Comparison of ENCODE assay signal across 18 cellular contexts in genomic region chr4:48137766-48138349, GRCh38. TPM values are rescaled to one million over a fixed set of nuclear protein-coding genes. Genes with fewer than 3 reads are reported as not detected.
DNase-seq lines count a peak whose midpoint lies in the region; ATAC-seq lines count a peak whose summit lies in the region.
"Had no signal": no experiment of that assay in that cellular context is flagged by ENCODE, and none has a peak within 500 bp of the region (broad histone marks: within the 10 kb centered on the region; RNA-seq: fewer than 3 reads in every experiment).

No MANE protein-coding gene starts in this region.

- H3K4me1 Mint-ChIP-seq in activated T-cell treated with anti-CD3 and anti-CD28 coated beads, Interleukin-2, amount 50 U/mL, for 4 hours (ENCODE audit: low read depth), result peaks cover 74% of the 10 kb centered on the region
- peaks cover 63% of the 10 kb centered on the region for H3K4me1 Mint-ChIP-seq in T-helper 2 cell treated with Interferon-gamma antibody and Interleukin-4, amounts not matched to agents 5 μg/mL and 100 μg/mL, for 36 hours (ENCODE audit: low read depth)
- peaks cover 73% of the 10 kb centered on the region for H3K4me1 Mint-ChIP-seq in stimulated activated naive CD8-positive, alpha-beta T cell treated with anti-CD3 and anti-CD28 coated beads, Interleukin-15, amount 100 ng/mL, for 72 hours
- H3K4me1 Mint-ChIP-seq: GM23338 had no signal

- peak; percentile 23 to 25 for ATAC-seq in activated T-cell treated with anti-CD3 and anti-CD28 coated beads, Interleukin-2, amount 50 U/mL, for 4 hours
- peak; percentile 19 for ATAC-seq in stimulated activated naive CD8-positive, alpha-beta T cell treated with anti-CD3 and anti-CD28 coated beads, Interleukin-15, amount 100 ng/mL, for 72 hours
- no peak for ATAC-seq in left lobe of liver
- ATAC-seq: activated CD4-positive, CD25-positive, alpha-beta regulatory T cell treated with anti-CD3 and anti-CD28 coated beads, Interleukin-2, amount 50 U/mL, for 24 hours; GM23338; left ventricle myocardium superior; stimulated activated memory B cell treated with anti-CD40 and anti-IgM and Interleukin-4, amounts not matched to agents 10 μg/mL and 1 μg/mL and 100 μg/mL, for 72 hours had no signal

- H3K27ac Mint-ChIP-seq in T-helper 2 cell treated with Interferon-gamma antibody and Interleukin-4, amounts not matched to agents 5 μg/mL and 100 μg/mL, for 36 hours, result peak overlapping the region; percentile 85
- H3K27ac Mint-ChIP-seq in stimulated activated naive CD8-positive, alpha-beta T cell treated with anti-CD3 and anti-CD28 coated beads, Interleukin-15, amount 100 ng/mL, for 72 hours, result peak overlapping the region; percentile 86 to 94
- H3K27ac Mint-ChIP-seq: GM23338, type B pancreatic cell had no signal

- H3K27me3 Mint-ChIP-seq in activated T-cell treated with anti-CD3 and anti-CD28 coated beads, Interleukin-2, amount 50 U/mL, for 4 hours (ENCODE audit: low read depth), result no peaks in the 10 kb centered on the region
- H3K27me3 Mint-ChIP-seq in T-helper 2 cell treated with Interferon-gamma antibody and Interleukin-4, amounts not matched to agents 5 μg/mL and 100 μg/mL, for 36 hours (ENCODE audit: low read depth), result no peaks in the 10 kb centered on the region
- no peaks in the 10 kb centered on the region for H3K27me3 Mint-ChIP-seq in stimulated activated naive CD8-positive, alpha-beta T cell treated with anti-CD3 and anti-CD28 coated beads, Interleukin-15, amount 100 ng/mL, for 72 hours
- H3K27me3 Mint-ChIP-seq: stimulated activated memory B cell treated with anti-CD40 and anti-IgM and Interleukin-4, amounts not matched to agents 10 μg/mL and 1 μg/mL and 100 μg/mL, for 72 hours; type B pancreatic cell had no signal

- H3K9me3 Mint-ChIP-seq in activated T-cell treated with anti-CD3 and anti-CD28 coated beads, Interleukin-2, amount 50 U/mL, for 4 hours, result no peaks in the 10 kb centered on the region
- no peaks in the 10 kb centered on the region for H3K9me3 Mint-ChIP-seq in T-helper 2 cell treated with Interferon-gamma antibody and Interleukin-4, amounts not matched to agents 5 μg/mL and 100 μg/mL, for 36 hours
- no peaks in the 10 kb centered on the region for H3K9me3 Mint-ChIP-seq in stimulated activated naive CD8-positive, alpha-beta T cell treated with anti-CD3 and anti-CD28 coated beads, Interleukin-15, amount 100 ng/mL, for 72 hours
- H3K9me3 Mint-ChIP-seq: GM23338; stimulated activated memory B cell treated with anti-CD40 and anti-IgM and Interleukin-4, amounts not matched to agents 10 μg/mL and 1 μg/mL and 100 μg/mL, for 72 hours had no signal

- H3K36me3 Mint-ChIP-seq in activated T-cell treated with anti-CD3 and anti-CD28 coated beads, Interleukin-2, amount 50 U/mL, for 4 hours (ENCODE audit: insufficient read depth), result no peaks in the 10 kb centered on the region
- peaks cover 14% of the 10 kb centered on the region for H3K36me3 Mint-ChIP-seq in T-helper 2 cell treated with Interferon-gamma antibody and Interleukin-4, amounts not matched to agents 5 μg/mL and 100 μg/mL, for 36 hours (ENCODE audit: low read depth)

- DNase-seq in activated T-cell treated with anti-CD3 and anti-CD28 coated beads, Interleukin-2, amount 50 U/mL, for 4 hours, result no peak
- DNase-seq in activated T-cell treated with anti-CD3 and anti-CD28 coated beads, Interleukin-2, amount 50 U/mL, for 1 hour, result no peak
- no peak for DNase-seq in T-helper 2 cell treated with Interferon-gamma antibody and Interleukin-4, amounts not matched to agents 5 μg/mL and 100 μg/mL, for 36 hours (ENCODE audit: low spot score)
- peak; percentile 7 for DNase-seq in central memory CD4-positive, alpha-beta T cell
- no peak for DNase-seq in stimulated activated naive CD8-positive, alpha-beta T cell treated with anti-CD3 and anti-CD28 coated beads, Interleukin-15, amount 100 ng/mL, for 72 hours
- DNase-seq in T-helper 9 cell (no peak), DMS153 treated with DMSO at 0.1 percent for 48 hours (lab: John Stamatoyannopoulos, UW; ENCODE audit: unreplicated experiment) (no peak), left lobe of liver (ENCODE audit: low spot score) (no peak)
- DNase-seq: ACHN; caudate nucleus; left ventricle myocardium superior; NCI-H2029 treated with DMSO at 0.1 percent for 48 hours; occipital lobe; stimulated activated CD4-positive, alpha-beta T cell treated with anti-CD3 and anti-CD28 coated beads, Interleukin-15, amount 100 ng/mL, for 24 hours had no signal

- H3K4me3 Mint-ChIP-seq in activated T-cell treated with anti-CD3 and anti-CD28 coated beads, Interleukin-2, amount 50 U/mL, for 4 hours, result peak overlapping the region; percentile 44
- peak overlapping the region; percentile 70 for H3K4me3 Mint-ChIP-seq in T-helper 2 cell treated with Interferon-gamma antibody and Interleukin-4, amounts not matched to agents 5 μg/mL and 100 μg/mL, for 36 hours
- peak overlapping the region; percentile 73 to 86 for H3K4me3 Mint-ChIP-seq in stimulated activated naive CD8-positive, alpha-beta T cell treated with anti-CD3 and anti-CD28 coated beads, Interleukin-15, amount 100 ng/mL, for 72 hours
- H3K4me3 Mint-ChIP-seq: GM23338; stimulated activated memory B cell treated with anti-CD40 and anti-IgM and Interleukin-4, amounts not matched to agents 10 μg/mL and 1 μg/mL and 100 μg/mL, for 72 hours; type B pancreatic cell had no signal

RNA-seq across cellular contexts. Expression of gene TXK, which starts 3.8 kb away (rescaled TPM):
- total RNA-seq in activated T-cell treated with anti-CD3 and anti-CD28 coated beads, Interleukin-2, amount 50 U/mL, for 4 hours, result 1 to 10 TPM; 2.4 to 5.9 (median 4.8) TPM
- 1.1 TPM for total RNA-seq in left lobe of liver
